ENCODE assay signal across 9 cellular contexts in genomic region chr7:135414850-135415439, GRCh38.
DNase-seq lines count a peak whose midpoint lies in the region; ATAC-seq, FAIRE-seq and TF ChIP-seq lines count a peak whose summit lies in the region.
"Had no signal": no experiment of that assay in that cellular context is flagged by ENCODE, and none has a peak within 500 bp of the region (broad histone marks: within the 10 kb centered on the region; RNA-seq: fewer than 3 reads in every experiment).

No MANE protein-coding gene starts in this region.

- H3K27me3 Mint-ChIP-seq in endothelial cell (ENCODE audit: unreplicated experiment): no peaks in the 10 kb centered on the region

- peak; percentile 69 for TF ChIP-seq CTCF in endothelial cell (IDR thresholded peaks at IDR 0.05; ENCODE audit: unreplicated experiment)
- TF ChIP-seq CTCF in pancreas (IDR thresholded peaks at IDR 0.05): peak in 3 of 4 donors; percentile 20 to 32 (median 23)

- peak; percentile 1 to 4 for DNase-seq in activated CD4-positive, alpha-beta T cell treated with anti-CD3 and anti-CD28 coated beads for 24 hours (ENCODE audit: low read depth in 2 of 2)
- no peak for DNase-seq in activated CD4-positive, alpha-beta T cell treated with anti-CD3 and anti-CD28 coated beads for 1 hour
- DNase-seq in HTR-8/SVneo (ENCODE audit: insufficient read length, low spot score) (peak; percentile 7), SJSA1 (ENCODE audit: low read depth in 1 of 2, low spot score in 2 of 2) (peak; percentile 48), endothelial cell (ENCODE audit: low spot score) (peak; percentile 55), pancreas (peak in 2 of 6 donors; percentile 11 to 35), putamen (ENCODE audit: low spot score) (no peak), T-helper 9 cell (no peak)

- FAIRE-seq in HTR-8/SVneo (lab: Jason Lieb, UNC) (no peak), pancreas (lab: Jason Lieb, UNC) (no peak)
- FAIRE-seq: colon had no signal

- no peaks in the 10 kb centered on the region for H3K9me3 Mint-ChIP-seq in endothelial cell (ENCODE audit: unreplicated experiment)

- no peaks in the 10 kb centered on the region for H3K4me1 ChIP-seq in SJSA1 (replicated peaks)
- no peaks in the 10 kb centered on the region for H3K4me1 ChIP-seq in pancreas

- peak in 3 of 4 donors; percentile 75 to 85 (median 77) for ATAC-seq in pancreas

- H3K4me3 ChIP-seq in SJSA1 (no peak overlapping the region), pancreas (no peak overlapping the region)

- H3K36me3 ChIP-seq in SJSA1: no peaks in the 10 kb centered on the region; the same call in 1 of the 2 replicates
- no peaks in the 10 kb centered on the region for H3K36me3 ChIP-seq in pancreas

- no peaks in the 10 kb centered on the region for H3K36me3 Mint-ChIP-seq in endothelial cell (ENCODE audit: low read depth, unreplicated experiment)

- no peak overlapping the region for H3K27ac ChIP-seq in SJSA1
- no peak overlapping the region for H3K27ac ChIP-seq in pancreas

- H3K4me1 Mint-ChIP-seq in endothelial cell (ENCODE audit: unreplicated experiment): peaks cover 6% of the 10 kb centered on the region

- no peak overlapping the region for H3K4me3 Mint-ChIP-seq in endothelial cell (ENCODE audit: unreplicated experiment)

- intact Hi-C loops in pancreas (cut with DNase I): no loop called here

- H3K9me3 ChIP-seq in SJSA1 (replicated peaks) (no peaks in the 10 kb centered on the region), pancreas (no peaks in the 10 kb centered on the region)

- H3K27me3 ChIP-seq in SJSA1 (replicated peaks) (no peaks in the 10 kb centered on the region), pancreas (no peaks in the 10 kb centered on the region)

- H3K27ac Mint-ChIP-seq in endothelial cell (ENCODE audit: unreplicated experiment): no peak overlapping the region

- 48 to 53% methylated on average over 2 of the region's 2 CpGs for WGBS in pancreas, 2 donors

Comparison
In these comparisons a context has a peak if more than half of its experiments do, and no peak if none do; other contexts are left out.
1. DNase-seq: peak in activated CD4-positive, alpha-beta T cell treated with anti-CD3 and anti-CD28 coated beads for 24 hours (2 of 2), HTR-8/SVneo (single experiment), SJSA1 (2 of 2) and endothelial cell (single experiment); none in activated CD4-positive, alpha-beta T cell treated with anti-CD3 and anti-CD28 coated beads for 1 hour (single experiment), putamen (single experiment) and T-helper 9 cell (single experiment).